ENCODE assay signal across 16 cellular contexts in the genomic region with DNA sequence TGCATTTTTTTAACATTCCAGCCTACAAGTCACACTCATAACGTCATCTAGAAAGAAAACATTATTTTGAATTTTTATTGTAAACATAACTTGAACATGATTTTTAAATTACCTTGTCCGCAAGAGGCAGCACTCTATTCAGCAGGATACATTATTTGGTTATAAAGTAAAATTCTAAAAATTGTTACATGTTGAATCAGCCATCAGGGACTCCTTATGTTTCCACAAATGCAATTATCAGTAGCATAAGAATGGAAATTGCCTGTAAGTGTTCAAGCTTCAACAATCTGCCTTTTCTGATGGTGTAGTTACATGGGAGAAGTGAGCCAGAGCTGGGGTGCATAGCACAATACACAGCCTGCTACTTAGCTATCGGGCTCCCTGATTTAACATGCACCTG.
"Had no signal": no experiment of that assay in that cellular context is flagged by ENCODE, and none has a peak within 500 bp of the region (broad histone marks: within the 10 kb centered on the region; RNA-seq: fewer than 3 reads in every experiment).

No MANE protein-coding gene starts in this region.

- H3K27ac ChIP-seq: gastrocnemius medialis, heart right ventricle, neutrophil, stomach, thoracic aorta, transverse colon had no signal

- H3K36me3 ChIP-seq: gastrocnemius medialis, heart right ventricle, neutrophil, stomach, thoracic aorta, transverse colon had no signal

- H3K36me3 Mint-ChIP-seq: naive thymus-derived CD8-positive, alpha-beta T cell had no signal

- H3K27me3 ChIP-seq: neutrophil, stomach, transverse colon had no signal

- H3K27ac Mint-ChIP-seq: endodermal cell; naive thymus-derived CD8-positive, alpha-beta T cell had no signal

- H3K9me3 Mint-ChIP-seq: endodermal cell; naive thymus-derived CD8-positive, alpha-beta T cell had no signal

- DNase-seq: effector CD4-positive, alpha-beta T cell; endodermal cell; erythroblast; gastrocnemius medialis; heart right ventricle; islet precursor cell; mammary epithelial cell; naive thymus-derived CD8-positive, alpha-beta T cell; posterior cingulate gyrus; stimulated activated CD4-positive, alpha-beta T cell treated with anti-CD3 and anti-CD28 coated beads, Interleukin-12 subunit alpha, Interleukin-12 subunit beta, amount 100 ng/mL, for 4 hours; stimulated activated naive CD4-positive, alpha-beta T cell; stomach; substantia nigra; transverse colon had no signal

- H3K4me1 ChIP-seq: gastrocnemius medialis, heart right ventricle, stomach, transverse colon had no signal

- H3K4me1 Mint-ChIP-seq: endodermal cell; naive thymus-derived CD8-positive, alpha-beta T cell had no signal

- H3K4me3 ChIP-seq: gastrocnemius medialis, heart right ventricle, stomach, thoracic aorta, transverse colon had no signal

- H3K9me3 ChIP-seq: gastrocnemius medialis, heart right ventricle, neutrophil, stomach, thoracic aorta, transverse colon had no signal

- H3K4me3 Mint-ChIP-seq: endodermal cell; naive thymus-derived CD8-positive, alpha-beta T cell had no signal
